In the genomic region with DNA sequence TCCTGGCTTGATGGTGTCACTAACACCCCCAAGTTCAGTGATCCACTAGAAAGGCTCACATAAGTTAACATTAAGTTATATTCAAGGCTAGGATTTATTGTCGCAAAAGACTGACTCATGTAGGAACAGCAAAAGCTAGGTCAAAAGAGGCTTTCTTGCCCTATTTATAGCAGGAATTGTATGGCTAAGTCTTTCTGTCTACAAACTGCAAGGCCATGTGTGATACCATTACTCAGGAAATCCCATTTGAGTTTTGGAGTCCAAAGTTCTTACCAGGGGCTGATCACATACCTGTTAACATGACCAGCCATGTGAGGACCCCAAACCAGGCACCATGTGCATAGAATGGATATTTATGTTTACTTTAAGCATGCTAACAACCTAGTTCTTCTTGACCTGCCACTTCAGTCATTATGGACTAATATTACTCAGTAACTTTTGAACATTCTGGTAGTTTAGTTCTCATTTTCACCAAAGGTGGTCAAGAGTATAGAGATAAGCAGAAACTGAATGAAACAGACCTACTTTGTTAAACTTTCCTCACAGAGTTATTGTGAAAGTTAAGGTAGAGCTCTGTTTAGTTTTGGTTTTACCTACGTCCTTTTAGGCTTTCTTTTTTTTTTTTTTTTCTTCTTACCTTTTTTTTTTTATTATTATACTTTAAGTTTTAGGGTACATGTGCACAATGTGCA, we compare ENCODE assay signal across 17 cellular contexts.
DNase-seq lines count a peak whose midpoint lies in the region; ATAC-seq and TF ChIP-seq lines count a peak whose summit lies in the region.
"Had no signal": no experiment of that assay in that cellular context is flagged by ENCODE, and none has a peak within 500 bp of the region (broad histone marks: within the 10 kb centered on the region; RNA-seq: fewer than 3 reads in every experiment).

No MANE protein-coding gene starts in this region.

- no peaks in the 10 kb centered on the region for H3K4me1 Mint-ChIP-seq in activated naive CD8-positive, alpha-beta T cell treated with anti-CD3 and anti-CD28 coated beads, Interleukin-2, amount 50 U/mL, for 24 hours
- H3K4me1 Mint-ChIP-seq: WTC11 had no signal

- no peak overlapping the region for H3K27ac Mint-ChIP-seq in activated naive CD8-positive, alpha-beta T cell treated with anti-CD3 and anti-CD28 coated beads, Interleukin-2, amount 50 U/mL, for 24 hours
- H3K27ac Mint-ChIP-seq: CD8-positive, alpha-beta T cell; WTC11 had no signal

- H3K36me3 Mint-ChIP-seq in activated naive CD8-positive, alpha-beta T cell treated with anti-CD3 and anti-CD28 coated beads, Interleukin-2, amount 50 U/mL, for 24 hours (ENCODE audit: low read depth): peaks cover 6% of the 10 kb centered on the region

- no peak overlapping the region for H3K4me3 Mint-ChIP-seq in activated naive CD8-positive, alpha-beta T cell treated with anti-CD3 and anti-CD28 coated beads, Interleukin-2, amount 50 U/mL, for 24 hours
- H3K4me3 Mint-ChIP-seq: CD8-positive, alpha-beta T cell; naive B cell; WTC11 had no signal

- no peak for TF ChIP-seq CTCF in GM10266 (IDR thresholded peaks at IDR 0.05; ENCODE audit: control insufficient read depth, insufficient read depth, low read depth, missing control alignments)

- H3K9me3 Mint-ChIP-seq in activated naive CD8-positive, alpha-beta T cell treated with anti-CD3 and anti-CD28 coated beads, Interleukin-2, amount 50 U/mL, for 24 hours: no peaks in the 10 kb centered on the region
- H3K9me3 Mint-ChIP-seq: CD8-positive, alpha-beta T cell had no signal

- DNase-seq in DMS 273 (lab: John Stamatoyannopoulos, UW; ENCODE audit: unreplicated experiment) (peak; percentile 3), DMS 273 treated with DMSO at 0.1 percent for 48 hours (lab: John Stamatoyannopoulos, UW) (no peak), DMS79 (lab: John Stamatoyannopoulos, UW) (no peak), GM10266 (ENCODE audit: extremely low spot score) (no peak)
- no peak for DNase-seq in activated CD4-positive, alpha-beta T cell treated with anti-CD3 and anti-CD28 coated beads for 48 hours
- no peak for DNase-seq in activated naive CD8-positive, alpha-beta T cell treated with anti-CD3 and anti-CD28 coated beads, Interleukin-2, amount 50 U/mL, for 24 hours
- DNase-seq: activated T-cell treated with anti-CD3 and anti-CD28 coated beads for 4 hours; adrenal gland; CD8-positive, alpha-beta T cell; dorsolateral prefrontal cortex; naive B cell; NCI-H1694; NCI-H82; testis had no signal

- H3K27me3 Mint-ChIP-seq in activated naive CD8-positive, alpha-beta T cell treated with anti-CD3 and anti-CD28 coated beads, Interleukin-2, amount 50 U/mL, for 24 hours: no peaks in the 10 kb centered on the region
- H3K27me3 Mint-ChIP-seq: naive B cell had no signal

- ATAC-seq in HG02623 (IDR thresholded peaks at IDR 0.05; ENCODE audit: unreplicated experiment) (peak; percentile 70), HG03354 (IDR thresholded peaks at IDR 0.05; ENCODE audit: poor library complexity, severe bottlenecking, unreplicated experiment) (peak; percentile 82)
- no peak for ATAC-seq in activated naive CD8-positive, alpha-beta T cell treated with anti-CD3 and anti-CD28 coated beads, Interleukin-2, amount 50 U/mL, for 24 hours
- ATAC-seq: CD8-positive, alpha-beta T cell; WTC11 had no signal
